In genomic region chr22:35349704-35350538, GRCh38 we compare ENCODE assay signal across 8 cellular contexts. TPM values are rescaled to one million over a fixed set of nuclear protein-coding genes. Genes with fewer than 3 reads are reported as not detected.
A peak's percentile ranks its signal among the peaks of the same experiment; 100 is the strongest.
DNase-seq lines count a peak whose midpoint lies in the region; ATAC-seq and TF ChIP-seq lines count a peak whose summit lies in the region.

No MANE protein-coding gene starts in this region.

- H3F3A ChIP-seq in neural cell (ENCODE audit: insufficient read depth, low read length, poor library complexity, severe bottlenecking) = no peaks in the 10 kb centered on the region

- H3K9ac ChIP-seq in neural cell (ENCODE audit: low read length) = peak overlapping the region; percentile 66

- H3K4me2 ChIP-seq in neural cell (ENCODE audit: low read length) = no peak overlapping the region

- H3K9me3 ChIP-seq in neural cell (ENCODE audit: low read length) = no peaks in the 10 kb centered on the region

- H3K4me3 ChIP-seq in neural cell (ENCODE audit: low read length) (peak overlapping the region; percentile 67), coronary artery (no peak overlapping the region)

- H3K4me1 Mint-ChIP-seq in brain = peaks cover 33% of the 10 kb centered on the region

- H3K27me3 ChIP-seq in neural cell (ENCODE audit: insufficient read depth, low read depth, low read length) = no peaks in the 10 kb centered on the region

- H3K79me2 ChIP-seq in neural cell (replicated peaks; ENCODE audit: insufficient read depth, low read length) = no peaks in the 10 kb centered on the region

- ATAC-seq in HG03196 (IDR thresholded peaks at IDR 0.05; ENCODE audit: unreplicated experiment) (no peak), HG02798 (IDR thresholded peaks at IDR 0.05; ENCODE audit: poor library complexity, unreplicated experiment) (no peak), GM18505 (IDR thresholded peaks at IDR 0.05; ENCODE audit: unreplicated experiment) (no peak)

- DNase-seq in Ammon's horn (ENCODE audit: low spot score) (peak; percentile 24), M059J (ENCODE audit: low read depth) (peak; percentile 25), coronary artery (ENCODE audit: low spot score) (no peak)

- no peak overlapping the region for H3K27ac ChIP-seq in neural cell (ENCODE audit: low read length)
- H3K27ac ChIP-seq in coronary artery = peak overlapping the region in 1 of 2 donors; percentile 75

- TF ChIP-seq POLR2A in GM18505 (IDR thresholded peaks at IDR 0.05; ENCODE audit: borderline replicate concordance, extremely low read depth, insufficient read depth, insufficient read length) = no peak

- H4K20me1 ChIP-seq in neural cell (ENCODE audit: insufficient read depth) = no peaks in the 10 kb centered on the region

- peaks cover 0 to 2% (median 0%) of the 10 kb centered on the region in 5 experiments for H3K9me3 Mint-ChIP-seq in brain

- H3K9me2 ChIP-seq in neural cell (ENCODE audit: insufficient read depth, low read length) = no peaks in the 10 kb centered on the region

- H3K36me3 ChIP-seq in neural cell (ENCODE audit: insufficient read depth, low read length) = no peaks in the 10 kb centered on the region

- H3K27me3 Mint-ChIP-seq in brain = no peaks in the 10 kb centered on the region

- H3K36me3 Mint-ChIP-seq in brain = no peaks in the 10 kb centered on the region

- H3K27ac Mint-ChIP-seq in brain = peak overlapping the region; percentile 83 to 99 (median 89)

- H3K4me3 Mint-ChIP-seq in brain = peak overlapping the region in 4 of 5 experiments; percentile 88 to 90 (median 89)

- no peak for TF ChIP-seq EP300 in neural cell (conservative IDR thresholded peaks at IDR 0.05; ENCODE audit: poor library complexity, severe bottlenecking)

- no peak overlapping the region for H2AFZ ChIP-seq in neural cell (ENCODE audit: low read depth, low read length)

- TF ChIP-seq CTCF in brain (conservative IDR thresholded peaks at IDR 0.05) (no peak), neural cell (IDR thresholded peaks at IDR 0.05; ENCODE audit: poor library complexity, severe bottlenecking) (no peak), coronary artery (IDR thresholded peaks at IDR 0.05) (no peak)

- no peak for TF ChIP-seq RAD21 in neural cell (conservative IDR thresholded peaks at IDR 0.05)

TF ChIP-seq in neural cell, 6 proteins besides CTCF, POLR2A, EP300 and RAD21:
- TF ChIP-seq SMC3 (conservative IDR thresholded peaks at IDR 0.05; ENCODE audit: poor library complexity) (no peak), TAF1 (IDR thresholded peaks at IDR 0.05; ENCODE audit: low read depth) (no peak), EZH2 (IDR thresholded peaks at IDR 0.05; ENCODE audit: borderline replicate concordance, insufficient read depth, low read length, poor library complexity, severe bottlenecking) (no peak), MXI1 (conservative IDR thresholded peaks at IDR 0.05; ENCODE audit: poor library complexity, severe bottlenecking) (no peak), POLR2AphosphoS5 (IDR thresholded peaks at IDR 0.05) (no peak)
- TF ChIP-seq, protein P1, sequence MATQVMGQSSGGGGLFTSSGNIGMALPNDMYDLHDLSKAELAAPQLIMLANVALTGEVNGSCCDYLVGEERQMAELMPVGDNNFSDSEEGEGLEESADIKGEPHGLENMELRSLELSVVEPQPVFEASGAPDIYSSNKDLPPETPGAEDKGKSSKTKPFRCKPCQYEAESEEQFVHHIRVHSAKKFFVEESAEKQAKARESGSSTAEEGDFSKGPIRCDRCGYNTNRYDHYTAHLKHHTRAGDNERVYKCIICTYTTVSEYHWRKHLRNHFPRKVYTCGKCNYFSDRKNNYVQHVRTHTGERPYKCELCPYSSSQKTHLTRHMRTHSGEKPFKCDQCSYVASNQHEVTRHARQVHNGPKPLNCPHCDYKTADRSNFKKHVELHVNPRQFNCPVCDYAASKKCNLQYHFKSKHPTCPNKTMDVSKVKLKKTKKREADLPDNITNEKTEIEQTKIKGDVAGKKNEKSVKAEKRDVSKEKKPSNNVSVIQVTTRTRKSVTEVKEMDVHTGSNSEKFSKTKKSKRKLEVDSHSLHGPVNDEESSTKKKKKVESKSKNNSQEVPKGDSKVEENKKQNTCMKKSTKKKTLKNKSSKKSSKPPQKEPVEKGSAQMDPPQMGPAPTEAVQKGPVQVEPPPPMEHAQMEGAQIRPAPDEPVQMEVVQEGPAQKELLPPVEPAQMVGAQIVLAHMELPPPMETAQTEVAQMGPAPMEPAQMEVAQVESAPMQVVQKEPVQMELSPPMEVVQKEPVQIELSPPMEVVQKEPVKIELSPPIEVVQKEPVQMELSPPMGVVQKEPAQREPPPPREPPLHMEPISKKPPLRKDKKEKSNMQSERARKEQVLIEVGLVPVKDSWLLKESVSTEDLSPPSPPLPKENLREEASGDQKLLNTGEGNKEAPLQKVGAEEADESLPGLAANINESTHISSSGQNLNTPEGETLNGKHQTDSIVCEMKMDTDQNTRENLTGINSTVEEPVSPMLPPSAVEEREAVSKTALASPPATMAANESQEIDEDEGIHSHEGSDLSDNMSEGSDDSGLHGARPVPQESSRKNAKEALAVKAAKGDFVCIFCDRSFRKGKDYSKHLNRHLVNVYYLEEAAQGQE (IDR thresholded peaks at IDR 0.05; ENCODE audit: borderline replicate concordance) = no peak

RNA-seq across cellular contexts. Expression of gene HMOX1, which starts 31.0 kb away (rescaled TPM):
- 9.4 and 14.9 TPM in 2 replicates for total RNA-seq in M059J (2014; rRNA removed; shearing (Covaris generic))
- polyA plus RNA-seq in brain (ENCODE audit: insufficient read depth, low read depth, low replicate concordance) (11.0 TPM), neural cell (0.20 TPM in 1 of 2 replicates, not detected in the other)
- not detected in 2 replicates for polyA minus RNA-seq in neural cell

RNA-seq across cellular contexts. Expression of gene MCM5, which starts 50.0 kb away (rescaled TPM):
- total RNA-seq in M059J (2014; rRNA removed; shearing (Covaris generic)) = 54.9 and 88.6 TPM in 2 replicates
- polyA plus RNA-seq in brain (ENCODE audit: insufficient read depth, low read depth, low replicate concordance) = 66.6 TPM
- 6.9 and 7.2 TPM in 2 replicates for polyA plus RNA-seq in neural cell
- 7.5 and 8.0 TPM in 2 replicates for polyA minus RNA-seq in neural cell

RNA-seq across cellular contexts. Expression of gene TOM1, which starts 50.2 kb away (rescaled TPM):
- total RNA-seq in M059J (2014; rRNA removed; shearing (Covaris generic)) = 17.1 and 21.4 TPM in 2 replicates
- 40.3 TPM for polyA plus RNA-seq in brain (ENCODE audit: insufficient read depth, low read depth, low replicate concordance)
- 13.3 and 15.7 TPM in 2 replicates for polyA plus RNA-seq in neural cell
- polyA minus RNA-seq in neural cell = 10.5 and 13.6 TPM in 2 replicates

Comparison
In these comparisons a context has a peak if more than half of its experiments do, and no peak if none do; other contexts are left out.
1. RNA of gene HMOX1, which starts 31.0 kb away (polyA plus RNA-seq): 11.0 TPM in brain (single experiment); 0.20 TPM in neural cell; every median in the first group is over 10 times any median in the second.